Comparison of ENCODE assay signal across 8 cellular contexts in genomic region chr19:6110360-6110977, GRCh38. TPM values are rescaled to one million over a fixed set of nuclear protein-coding genes. Genes with fewer than 3 reads are reported as not detected.
DNase-seq lines count a peak whose midpoint lies in the region; ATAC-seq and TF ChIP-seq lines count a peak whose summit lies in the region.

Gene RFX2 (minus strand): TSS chr19:6110500. CDS start chr19:6047496, 63,004 bp downstream.

- H3K36me3 ChIP-seq in adipocyte (ENCODE audit: control insufficient read depth, insufficient read depth, low read length, severe bottlenecking) = no peaks in the 10 kb centered on the region
- H3K36me3 ChIP-seq in heart left ventricle = no peaks in the 10 kb centered on the region

- H3K27ac ChIP-seq in heart left ventricle = peak within 1 kb of the TSS; percentile 17 to 93 (median 84)

- H3K4me3 ChIP-seq in adipocyte (ENCODE audit: low read length) = peak within 1 kb of the TSS; percentile 88
- peak within 1 kb of the TSS; percentile 48 to 84 (median 70) for H3K4me3 ChIP-seq in heart left ventricle

- TF ChIP-seq POLR2A in heart left ventricle (IDR thresholded peaks at IDR 0.05) = peak in 1 of 2 donors; percentile 70

- 0 to 1% (median 0%) methylated on average over 20 to 75 of the region's 75 CpGs for WGBS in heart left ventricle, 4 donors

- peak within 1 kb of the TSS; percentile 94 for H3K9ac ChIP-seq in adipocyte (ENCODE audit: low read length)

- no peaks in the 10 kb centered on the region for H3K27me3 ChIP-seq in adipocyte (replicated peaks; ENCODE audit: control insufficient read depth, insufficient read depth, low read length)
- no peaks in the 10 kb centered on the region for H3K27me3 ChIP-seq in heart left ventricle

- H3K36me3 Mint-ChIP-seq in type B pancreatic cell = peaks cover 2% of the 10 kb centered on the region

- H3K4me1 ChIP-seq in adipocyte (ENCODE audit: control insufficient read depth, insufficient read depth, low read length) = peaks cover 21% of the 10 kb centered on the region
- peaks cover 0 to 33% (median 12%) of the 10 kb centered on the region in 12 donors for H3K4me1 ChIP-seq in heart left ventricle

- peak within 1 kb of the TSS; percentile 84 for H3K27ac Mint-ChIP-seq in type B pancreatic cell

- DNase-seq in GM13977 (ENCODE audit: low spot score) (peak; percentile 99), NCI-H1436 treated with DMSO at 0.1 percent for 48 hours (lab: John Stamatoyannopoulos, UW) (peak; percentile 93), SW480 (ENCODE audit: low spot score) (peak; percentile 97), adipocyte (ENCODE audit: low read depth) (peak; percentile 100), heart left ventricle (peak; percentile 99), pons (ENCODE audit: low spot score) (peak; percentile 99), type B pancreatic cell (ENCODE audit: extremely low spot score, unreplicated experiment) (peak; percentile 99)

- intact Hi-C loops in heart left ventricle (cut with DNase I) = loop anchor here in 5 of 10 donors (1.0 to 5.0 kb wide), 4 partner anchors 44 to 58 kb away; no protein-coding TSS in a partner anchor

- H3K4me3 Mint-ChIP-seq in type B pancreatic cell = peak within 1 kb of the TSS; percentile 94

- in situ Hi-C loops in GM13977 (cut with MboI; ENCODE audit: low pct_unique_long_range_greater_than_20kb, low sequenced_read_pairs, unreplicated experiment) = loop anchor here (10.0 kb wide), 1 partner anchor 46 kb away; no protein-coding TSS in a partner anchor

- peaks cover 19% of the 10 kb centered on the region for H3K27me3 Mint-ChIP-seq in type B pancreatic cell

- TF ChIP-seq CTCF in GM13977 (IDR thresholded peaks at IDR 0.05; ENCODE audit: extremely low read depth, insufficient read depth, missing control alignments) (no peak), heart left ventricle (IDR thresholded peaks at IDR 0.05) (peak in 1 of 12 donors; percentile 10), type B pancreatic cell (conservative IDR thresholded peaks at IDR 0.05) (no peak)

- ATAC-seq in HG02852 (IDR thresholded peaks at IDR 0.05; ENCODE audit: unreplicated experiment) = peak; percentile 94
- ATAC-seq in heart left ventricle = peak; percentile 99 to 100 (median 99)

- H3K4me1 Mint-ChIP-seq in type B pancreatic cell (ENCODE audit: unreplicated experiment) = peaks cover 18% of the 10 kb centered on the region

- no peaks in the 10 kb centered on the region for H3K9me3 ChIP-seq in adipocyte (ENCODE audit: control insufficient read depth, low read length)
- no peaks in the 10 kb centered on the region for H3K9me3 ChIP-seq in heart left ventricle

- no peaks in the 10 kb centered on the region for H3K9me3 Mint-ChIP-seq in type B pancreatic cell

RNA-seq across cellular contexts. Expression of gene RFX2, which starts in this region (rescaled TPM):
- 10 to 100 TPM in 1 of 9 donors, 1 to 10 TPM in 8; 2.8 to 20.0 (median 5.8) TPM for total RNA-seq in heart left ventricle
- polyA plus RNA-seq in heart left ventricle = 1 to 10 TPM; 6.9 to 7.0 TPM
- 7.0 and 18.0 TPM in 2 replicates for total RNA-seq in type B pancreatic cell (ENCODE audit: low replicate concordance)

Comparison
In these comparisons a context has a peak if more than half of its experiments do, and no peak if none do; other contexts are left out.
1. Peak in every context shown above with its lines: DNase-seq, ATAC-seq, H3K4me3 ChIP-seq and H3K27ac ChIP-seq.